Comparison of ENCODE assay signal across 1 cellular context in the genomic region with DNA sequence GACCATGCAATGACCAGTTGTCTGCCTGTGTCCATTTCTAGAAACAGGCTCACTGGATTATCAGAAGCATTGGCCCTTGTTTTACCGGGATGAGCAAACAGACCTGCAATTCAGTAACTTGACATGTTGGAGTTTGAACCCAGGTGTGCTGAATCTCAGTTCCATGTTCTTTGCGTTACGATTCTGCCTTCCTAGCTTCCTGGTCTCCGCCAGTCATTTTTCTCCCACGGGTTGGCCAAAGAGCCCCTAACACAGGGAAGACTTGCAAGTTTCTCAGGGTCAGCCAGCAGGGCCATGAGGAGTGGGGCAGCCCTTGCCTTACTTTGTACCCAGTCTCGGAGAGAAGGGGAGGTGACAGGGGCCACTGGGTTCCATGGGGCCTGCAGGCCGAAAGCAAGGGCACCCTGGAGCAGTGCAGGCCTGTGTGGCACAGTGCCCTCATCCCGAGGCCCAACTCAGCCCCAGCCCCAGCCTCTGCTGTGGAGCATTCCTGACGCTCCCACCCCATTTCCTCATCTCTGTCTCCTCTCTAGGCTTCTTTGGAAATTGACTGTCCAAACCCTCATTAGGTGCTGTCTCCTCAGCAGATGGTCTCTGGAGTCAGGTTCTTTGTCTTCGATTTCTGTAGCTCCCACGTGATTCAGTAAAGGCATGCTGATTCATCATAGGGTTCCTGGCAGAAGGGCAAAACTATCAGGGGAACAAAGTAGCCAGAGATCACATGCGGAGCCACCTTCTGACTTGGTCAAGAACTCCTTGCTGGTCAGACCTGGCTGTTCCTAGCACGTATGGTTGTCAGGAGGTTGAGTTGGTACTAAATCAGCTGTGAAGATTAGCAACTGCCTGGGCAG.
TF ChIP-seq lines count a peak whose summit lies in the region.

No MANE protein-coding gene starts in this region.

TF ChIP-seq in HepG2, 621 proteins besides CTCF, POLR2A, EP300 and RAD21 (continued from another document and continues in another):
- TF ChIP-seq, protein P1, sequence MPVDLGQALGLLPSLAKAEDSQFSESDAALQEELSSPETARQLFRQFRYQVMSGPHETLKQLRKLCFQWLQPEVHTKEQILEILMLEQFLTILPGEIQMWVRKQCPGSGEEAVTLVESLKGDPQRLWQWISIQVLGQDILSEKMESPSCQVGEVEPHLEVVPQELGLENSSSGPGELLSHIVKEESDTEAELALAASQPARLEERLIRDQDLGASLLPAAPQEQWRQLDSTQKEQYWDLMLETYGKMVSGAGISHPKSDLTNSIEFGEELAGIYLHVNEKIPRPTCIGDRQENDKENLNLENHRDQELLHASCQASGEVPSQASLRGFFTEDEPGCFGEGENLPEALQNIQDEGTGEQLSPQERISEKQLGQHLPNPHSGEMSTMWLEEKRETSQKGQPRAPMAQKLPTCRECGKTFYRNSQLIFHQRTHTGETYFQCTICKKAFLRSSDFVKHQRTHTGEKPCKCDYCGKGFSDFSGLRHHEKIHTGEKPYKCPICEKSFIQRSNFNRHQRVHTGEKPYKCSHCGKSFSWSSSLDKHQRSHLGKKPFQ (CRISPR knock-in tag; IDR thresholded peaks at IDR 0.05; ENCODE audit: insufficient replicate concordance): peak; percentile 74
- TF ChIP-seq ZMYM3 (CRISPR knock-in tag; IDR thresholded peaks at IDR 0.05) (peak; percentile 67), ZBTB21 (CRISPR knock-in tag; IDR thresholded peaks at IDR 0.05) (peak; percentile 49; the same call in 1 of the 2 replicates), ZNF260 (CRISPR knock-in tag; IDR thresholded peaks at IDR 0.05; ENCODE audit: borderline replicate concordance, low read depth) (no peak), ZNF781 (CRISPR knock-in tag; IDR thresholded peaks at IDR 0.05; ENCODE audit: borderline replicate concordance, not compliant biosample characterization) (peak; percentile 88), ZNF766 (CRISPR knock-in tag; IDR thresholded peaks at IDR 0.05; ENCODE audit: borderline replicate concordance) (peak; percentile 37; the same call in 1 of the 2 replicates), ADNP (CRISPR knock-in tag; IDR thresholded peaks at IDR 0.05) (0 out of 2 replicates have a peak, but pooled peaks have one; percentile 11), HDAC1 (CRISPR knock-in tag; IDR thresholded peaks at IDR 0.05) (peak; percentile 94), ZNF605 (CRISPR knock-in tag; IDR thresholded peaks at IDR 0.05) (0 out of 2 replicates have a peak, but pooled peaks have one; percentile 40), SP2 (CRISPR knock-in tag; IDR thresholded peaks at IDR 0.05) (0 out of 2 replicates have a peak, but pooled peaks have one; percentile 3), ZNF205 (CRISPR knock-in tag; IDR thresholded peaks at IDR 0.05) (peak; percentile 56; the same call in 1 of the 2 replicates), IRF2 (CRISPR knock-in tag; IDR thresholded peaks at IDR 0.05) (peak; percentile 80), HOXA7 (CRISPR knock-in tag; IDR thresholded peaks at IDR 0.05) (no peak), HMG20A (CRISPR knock-in tag; IDR thresholded peaks at IDR 0.05; ENCODE audit: borderline replicate concordance) (peak; percentile 64; the same call in 1 of the 2 replicates), PITX1 (CRISPR knock-in tag; IDR thresholded peaks at IDR 0.05) (peak; percentile 14), ZNF451 (CRISPR knock-in tag; IDR thresholded peaks at IDR 0.05) (peak; percentile 93), TOPORS (CRISPR knock-in tag; IDR thresholded peaks at IDR 0.05) (0 out of 2 replicates have a peak, but pooled peaks have one; percentile 37), ZNF746 (CRISPR knock-in tag; IDR thresholded peaks at IDR 0.05) (peak; percentile 64; the same call in 1 of the 2 replicates), ZSCAN29 (CRISPR knock-in tag; conservative IDR thresholded peaks at IDR 0.05) (0 out of 2 replicates have a peak, but pooled peaks have one; percentile 46), NCOR1 (IDR thresholded peaks at IDR 0.05; ENCODE audit: borderline replicate concordance, low read length) (peak; percentile 73), NR2F1 (CRISPR knock-in tag; IDR thresholded peaks at IDR 0.05) (0 out of 4 replicates have a peak, but pooled peaks of 1 of the 2 experiments have one; percentile 5), ZNF614 (CRISPR knock-in tag; IDR thresholded peaks at IDR 0.05; ENCODE audit: borderline replicate concordance) (0 out of 2 replicates have a peak, but pooled peaks have one; percentile 83), NR1H2 (CRISPR knock-in tag; IDR thresholded peaks at IDR 0.05; ENCODE audit: borderline replicate concordance, low read depth) (no peak), ZNF816 (CRISPR knock-in tag; IDR thresholded peaks at IDR 0.05; ENCODE audit: borderline replicate concordance) (peak; percentile 54; the same call in 1 of the 2 replicates), NFKBIZ (CRISPR knock-in tag; IDR thresholded peaks at IDR 0.05) (no peak; the same call in 1 of the 2 replicates), MED8 (CRISPR knock-in tag; IDR thresholded peaks at IDR 0.05; ENCODE audit: insufficient replicate concordance) (peak; percentile 63), NPAS2 (CRISPR knock-in tag; IDR thresholded peaks at IDR 0.05; ENCODE audit: borderline replicate concordance) (no peak), SSRP1 (CRISPR knock-in tag; IDR thresholded peaks at IDR 0.05) (0 out of 2 replicates have a peak, but pooled peaks have one; percentile 20), CBX2 (IDR thresholded peaks at IDR 0.05; ENCODE audit: low read depth, low read length) (no peak), CBX2 (CRISPR knock-in tag; IDR thresholded peaks at IDR 0.05; ENCODE audit: low read depth) (no peak), RBM22 (optimal IDR thresholded peaks at IDR 0.05; ENCODE audit: low read length) (peak; percentile 63), ZNF644 (CRISPR knock-in tag; IDR thresholded peaks at IDR 0.05; ENCODE audit: low read depth) (peak; percentile 98), NFATC3 (CRISPR knock-in tag; IDR thresholded peaks at IDR 0.05) (0 out of 2 replicates have a peak, but pooled peaks have one; percentile 16), ZNF557 (CRISPR knock-in tag; IDR thresholded peaks at IDR 0.05) (no peak; the same call in 1 of the 2 replicates)
- TF ChIP-seq, protein P2, sequence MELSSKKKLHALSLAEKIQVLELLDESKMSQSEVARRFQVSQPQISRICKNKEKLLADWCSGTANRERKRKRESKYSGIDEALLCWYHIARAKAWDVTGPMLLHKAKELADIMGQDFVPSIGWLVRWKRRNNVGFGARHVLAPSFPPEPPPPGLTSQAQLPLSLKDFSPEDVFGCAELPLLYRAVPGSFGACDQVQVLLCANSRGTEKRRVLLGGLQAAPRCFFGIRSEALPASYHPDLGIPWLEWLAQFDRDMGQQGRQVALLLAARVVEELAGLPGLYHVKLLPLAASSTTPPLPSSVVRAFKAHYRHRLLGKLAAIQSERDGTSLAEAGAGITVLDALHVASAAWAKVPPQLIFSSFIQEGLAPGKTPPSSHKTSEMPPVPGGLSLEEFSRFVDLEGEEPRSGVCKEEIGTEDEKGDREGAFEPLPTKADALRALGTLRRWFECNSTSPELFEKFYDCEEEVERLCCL (CRISPR knock-in tag; IDR thresholded peaks at IDR 0.05; ENCODE audit: borderline replicate concordance): peak; percentile 83; the same call in 1 of the 2 replicates
- TF ChIP-seq, protein P3, sequence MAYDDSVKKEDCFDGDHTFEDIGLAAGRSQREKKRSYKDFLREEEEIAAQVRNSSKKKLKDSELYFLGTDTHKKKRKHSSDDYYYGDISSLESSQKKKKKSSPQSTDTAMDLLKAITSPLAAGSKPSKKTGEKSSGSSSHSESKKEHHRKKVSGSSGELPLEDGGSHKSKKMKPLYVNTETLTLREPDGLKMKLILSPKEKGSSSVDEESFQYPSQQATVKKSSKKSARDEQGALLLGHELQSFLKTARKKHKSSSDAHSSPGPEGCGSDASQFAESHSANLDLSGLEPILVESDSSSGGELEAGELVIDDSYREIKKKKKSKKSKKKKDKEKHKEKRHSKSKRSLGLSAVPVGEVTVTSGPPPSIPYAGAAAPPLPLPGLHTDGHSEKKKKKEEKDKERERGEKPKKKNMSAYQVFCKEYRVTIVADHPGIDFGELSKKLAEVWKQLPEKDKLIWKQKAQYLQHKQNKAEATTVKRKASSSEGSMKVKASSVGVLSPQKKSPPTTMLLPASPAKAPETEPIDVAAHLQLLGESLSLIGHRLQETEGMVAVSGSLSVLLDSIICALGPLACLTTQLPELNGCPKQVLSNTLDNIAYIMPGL (CRISPR knock-in tag; IDR thresholded peaks at IDR 0.05; ENCODE audit: borderline replicate concordance in 1 of 2, low read depth in 1 of 2): peak in 1 of 2 experiments; percentile 45; a peak in 2 of 4 replicates
- TF ChIP-seq, protein P4, sequence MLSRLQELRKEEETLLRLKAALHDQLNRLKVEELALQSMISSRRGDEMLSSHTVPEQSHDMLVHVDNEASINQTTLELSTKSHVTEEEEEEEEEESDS (CRISPR knock-in tag; IDR thresholded peaks at IDR 0.05; ENCODE audit: borderline replicate concordance): peak; percentile 49; the same call in 1 of the 2 replicates
- TF ChIP-seq, protein P5, sequence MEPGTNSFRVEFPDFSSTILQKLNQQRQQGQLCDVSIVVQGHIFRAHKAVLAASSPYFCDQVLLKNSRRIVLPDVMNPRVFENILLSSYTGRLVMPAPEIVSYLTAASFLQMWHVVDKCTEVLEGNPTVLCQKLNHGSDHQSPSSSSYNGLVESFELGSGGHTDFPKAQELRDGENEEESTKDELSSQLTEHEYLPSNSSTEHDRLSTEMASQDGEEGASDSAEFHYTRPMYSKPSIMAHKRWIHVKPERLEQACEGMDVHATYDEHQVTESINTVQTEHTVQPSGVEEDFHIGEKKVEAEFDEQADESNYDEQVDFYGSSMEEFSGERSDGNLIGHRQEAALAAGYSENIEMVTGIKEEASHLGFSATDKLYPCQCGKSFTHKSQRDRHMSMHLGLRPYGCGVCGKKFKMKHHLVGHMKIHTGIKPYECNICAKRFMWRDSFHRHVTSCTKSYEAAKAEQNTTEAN (CRISPR knock-in tag; conservative IDR thresholded peaks at IDR 0.05): peak; percentile 86
- TF ChIP-seq, protein P6, sequence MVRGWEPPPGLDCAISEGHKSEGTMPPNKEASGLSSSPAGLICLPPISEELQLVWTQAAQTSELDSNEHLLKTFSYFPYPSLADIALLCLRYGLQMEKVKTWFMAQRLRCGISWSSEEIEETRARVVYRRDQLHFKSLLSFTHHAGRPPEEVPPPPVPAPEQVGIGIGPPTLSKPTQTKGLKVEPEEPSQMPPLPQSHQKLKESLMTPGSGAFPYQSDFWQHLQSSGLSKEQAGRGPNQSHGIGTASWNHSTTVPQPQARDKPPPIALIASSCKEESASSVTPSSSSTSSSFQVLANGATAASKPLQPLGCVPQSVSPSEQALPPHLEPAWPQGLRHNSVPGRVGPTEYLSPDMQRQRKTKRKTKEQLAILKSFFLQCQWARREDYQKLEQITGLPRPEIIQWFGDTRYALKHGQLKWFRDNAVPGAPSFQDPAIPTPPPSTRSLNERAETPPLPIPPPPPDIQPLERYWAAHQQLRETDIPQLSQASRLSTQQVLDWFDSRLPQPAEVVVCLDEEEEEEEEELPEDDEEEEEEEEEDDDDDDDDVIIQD (CRISPR knock-in tag; IDR thresholded peaks at IDR 0.05; ENCODE audit: low read depth): peak; percentile 92
- TF ChIP-seq, protein P7, sequence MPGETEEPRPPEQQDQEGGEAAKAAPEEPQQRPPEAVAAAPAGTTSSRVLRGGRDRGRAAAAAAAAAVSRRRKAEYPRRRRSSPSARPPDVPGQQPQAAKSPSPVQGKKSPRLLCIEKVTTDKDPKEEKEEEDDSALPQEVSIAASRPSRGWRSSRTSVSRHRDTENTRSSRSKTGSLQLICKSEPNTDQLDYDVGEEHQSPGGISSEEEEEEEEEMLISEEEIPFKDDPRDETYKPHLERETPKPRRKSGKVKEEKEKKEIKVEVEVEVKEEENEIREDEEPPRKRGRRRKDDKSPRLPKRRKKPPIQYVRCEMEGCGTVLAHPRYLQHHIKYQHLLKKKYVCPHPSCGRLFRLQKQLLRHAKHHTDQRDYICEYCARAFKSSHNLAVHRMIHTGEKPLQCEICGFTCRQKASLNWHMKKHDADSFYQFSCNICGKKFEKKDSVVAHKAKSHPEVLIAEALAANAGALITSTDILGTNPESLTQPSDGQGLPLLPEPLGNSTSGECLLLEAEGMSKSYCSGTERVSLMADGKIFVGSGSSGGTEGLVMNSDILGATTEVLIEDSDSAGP (CRISPR knock-in tag; IDR thresholded peaks at IDR 0.05; ENCODE audit: borderline replicate concordance): peak; percentile 86; the same call in 1 of the 2 replicates
- TF ChIP-seq, protein P8, sequence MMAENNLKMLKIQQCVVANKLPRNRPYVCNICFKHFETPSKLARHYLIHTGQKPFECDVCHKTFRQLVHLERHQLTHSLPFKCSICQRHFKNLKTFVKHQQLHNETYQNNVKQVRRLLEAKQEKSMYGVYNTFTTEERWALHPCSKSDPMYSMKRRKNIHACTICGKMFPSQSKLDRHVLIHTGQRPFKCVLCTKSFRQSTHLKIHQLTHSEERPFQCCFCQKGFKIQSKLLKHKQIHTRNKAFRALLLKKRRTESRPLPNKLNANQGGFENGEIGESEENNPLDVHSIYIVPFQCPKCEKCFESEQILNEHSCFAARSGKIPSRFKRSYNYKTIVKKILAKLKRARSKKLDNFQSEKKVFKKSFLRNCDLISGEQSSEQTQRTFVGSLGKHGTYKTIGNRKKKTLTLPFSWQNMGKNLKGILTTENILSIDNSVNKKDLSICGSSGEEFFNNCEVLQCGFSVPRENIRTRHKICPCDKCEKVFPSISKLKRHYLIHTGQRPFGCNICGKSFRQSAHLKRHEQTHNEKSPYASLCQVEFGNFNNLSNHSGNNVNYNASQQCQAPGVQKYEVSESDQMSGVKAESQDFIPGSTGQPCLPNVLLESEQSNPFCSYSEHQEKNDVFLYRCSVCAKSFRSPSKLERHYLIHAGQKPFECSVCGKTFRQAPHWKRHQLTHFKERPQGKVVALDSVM (CRISPR knock-in tag; IDR thresholded peaks at IDR 0.05): peak; percentile 12; the same call in 1 of the 2 replicates
- TF ChIP-seq, protein P9, sequence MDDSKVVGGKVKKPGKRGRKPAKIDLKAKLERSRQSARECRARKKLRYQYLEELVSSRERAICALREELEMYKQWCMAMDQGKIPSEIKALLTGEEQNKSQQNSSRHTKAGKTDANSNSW (CRISPR knock-in tag; IDR thresholded peaks at IDR 0.05; ENCODE audit: borderline replicate concordance): no peak; the same call in 1 of the 2 replicates
- TF ChIP-seq, protein P10, sequence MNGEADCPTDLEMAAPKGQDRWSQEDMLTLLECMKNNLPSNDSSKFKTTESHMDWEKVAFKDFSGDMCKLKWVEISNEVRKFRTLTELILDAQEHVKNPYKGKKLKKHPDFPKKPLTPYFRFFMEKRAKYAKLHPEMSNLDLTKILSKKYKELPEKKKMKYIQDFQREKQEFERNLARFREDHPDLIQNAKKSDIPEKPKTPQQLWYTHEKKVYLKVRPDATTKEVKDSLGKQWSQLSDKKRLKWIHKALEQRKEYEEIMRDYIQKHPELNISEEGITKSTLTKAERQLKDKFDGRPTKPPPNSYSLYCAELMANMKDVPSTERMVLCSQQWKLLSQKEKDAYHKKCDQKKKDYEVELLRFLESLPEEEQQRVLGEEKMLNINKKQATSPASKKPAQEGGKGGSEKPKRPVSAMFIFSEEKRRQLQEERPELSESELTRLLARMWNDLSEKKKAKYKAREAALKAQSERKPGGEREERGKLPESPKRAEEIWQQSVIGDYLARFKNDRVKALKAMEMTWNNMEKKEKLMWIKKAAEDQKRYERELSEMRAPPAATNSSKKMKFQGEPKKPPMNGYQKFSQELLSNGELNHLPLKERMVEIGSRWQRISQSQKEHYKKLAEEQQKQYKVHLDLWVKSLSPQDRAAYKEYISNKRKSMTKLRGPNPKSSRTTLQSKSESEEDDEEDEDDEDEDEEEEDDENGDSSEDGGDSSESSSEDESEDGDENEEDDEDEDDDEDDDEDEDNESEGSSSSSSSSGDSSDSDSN (CRISPR knock-in tag; IDR thresholded peaks at IDR 0.05): peak; percentile 64; the same call in 1 of the 2 replicates
